1 cellular context compared by ENCODE assay signal in genomic region chr2:182715121-182715895, GRCh38.
TF ChIP-seq lines count a peak whose summit lies in the region.

No MANE protein-coding gene starts in this region.

TF ChIP-seq in IMR-90, 13 proteins besides CTCF, POLR2A, EP300 and RAD21:
- TF ChIP-seq USF2 (IDR thresholded peaks at IDR 0.05; ENCODE audit: low read depth, low read length), result no peak
- TF ChIP-seq CHD1 (IDR thresholded peaks at IDR 0.05; ENCODE audit: low read depth, low read length), result no peak
- no peak for TF ChIP-seq BHLHE40 (IDR thresholded peaks at IDR 0.05; ENCODE audit: low read depth, low read length)
- TF ChIP-seq CEBPB (IDR thresholded peaks at IDR 0.05; ENCODE audit: low read depth, low read length), result no peak
- no peak for TF ChIP-seq MAFK (IDR thresholded peaks at IDR 0.05; ENCODE audit: low read depth, low read length)
- TF ChIP-seq MXI1 (IDR thresholded peaks at IDR 0.05; ENCODE audit: borderline replicate concordance, low read depth, low read length), result no peak
- TF ChIP-seq NFE2L2 (IDR thresholded peaks at IDR 0.05; ENCODE audit: low read depth, low read length), result no peak
